ENCODE assay signal across 3 cellular contexts in genomic region chr19:50794778-50795664, GRCh38.
TF ChIP-seq lines count a peak whose summit lies in the region.

No MANE protein-coding gene starts in this region.

TF ChIP-seq in HEK293, 187 proteins besides CTCF, POLR2A, EP300 and RAD21 (continued from another document and continues in another):
- no peak for TF ChIP-seq ZSCAN18 (tag by site-specific recombination; IDR thresholded peaks at IDR 0.05)
- TF ChIP-seq KLF9 (tag by site-specific recombination; IDR thresholded peaks at IDR 0.05; ENCODE audit: low read depth), result peak; percentile 72
- peak; percentile 94 for TF ChIP-seq ZXDB (tag by site-specific recombination; IDR thresholded peaks at IDR 0.05)
- TF ChIP-seq ZFP37 (tag by site-specific recombination; IDR thresholded peaks at IDR 0.05), result peak; percentile 52; the same call in 1 of the 2 replicates
- TF ChIP-seq KLF7 (tag by site-specific recombination; IDR thresholded peaks at IDR 0.05; ENCODE audit: borderline replicate concordance), result 0 out of 2 replicates have a peak, but pooled peaks have one; percentile 19
- TF ChIP-seq ZNF398 (tag by site-specific recombination; IDR thresholded peaks at IDR 0.05), result peak; percentile 74
- TF ChIP-seq ZFHX2 (tag by site-specific recombination; conservative IDR thresholded peaks at IDR 0.05), result peak; percentile 64; the same call in 1 of the 2 replicates
- peak; percentile 15; the same call in 1 of the 2 replicates for TF ChIP-seq ZNF629 (tag by site-specific recombination; IDR thresholded peaks at IDR 0.05)
- peak; percentile 65; the same call in 1 of the 2 replicates for TF ChIP-seq BCL11A (tag by site-specific recombination; IDR thresholded peaks at IDR 0.05; ENCODE audit: low read depth)
- no peak for TF ChIP-seq ZNF19 (tag by site-specific recombination; IDR thresholded peaks at IDR 0.05; ENCODE audit: low read depth)
- 0 out of 2 replicates have a peak, but pooled peaks have one; percentile 18 for TF ChIP-seq ZSCAN23 (tag by site-specific recombination; IDR thresholded peaks at IDR 0.05)
- TF ChIP-seq ZNF423 (tag by site-specific recombination; IDR thresholded peaks at IDR 0.05), result peak; percentile 59
- TF ChIP-seq ZBTB1 (tag by site-specific recombination; IDR thresholded peaks at IDR 0.05), result no peak
- peak; percentile 72; the same call in 1 of the 2 replicates for TF ChIP-seq ZBTB10 (tag by site-specific recombination; IDR thresholded peaks at IDR 0.05)

TF ChIP-seq in SK-N-SH, 30 proteins besides CTCF, POLR2A, EP300 and RAD21 (continued from another document):
- TF ChIP-seq ZBTB33 (IDR thresholded peaks at IDR 0.05; ENCODE audit: borderline replicate concordance, low read depth), result peak; percentile 9; the same call in 1 of the 2 replicates

TF ChIP-seq in HepG2, 621 proteins besides CTCF, POLR2A, EP300 and RAD21 (continued from another document and continues in another):
- TF ChIP-seq ZNF513 (CRISPR knock-in tag; conservative IDR thresholded peaks at IDR 0.05) (no peak), TAF1 (CRISPR knock-in tag; IDR thresholded peaks at IDR 0.05) (no peak), MYPOP (CRISPR knock-in tag; IDR thresholded peaks at IDR 0.05) (no peak), RARA (CRISPR knock-in tag; IDR thresholded peaks at IDR 0.05) (no peak), ZNF441 (CRISPR knock-in tag; IDR thresholded peaks at IDR 0.05; ENCODE audit: borderline replicate concordance) (no peak), GPBP1L1 (CRISPR knock-in tag; IDR thresholded peaks at IDR 0.05) (no peak), AGO1 (IDR thresholded peaks at IDR 0.05; ENCODE audit: low read depth, low read length, poor library complexity, severe bottlenecking) (peak; percentile 99), HMGXB4 (CRISPR knock-in tag; IDR thresholded peaks at IDR 0.05; ENCODE audit: borderline replicate concordance in 1 of 2, low read depth in 1 of 2) (0 out of 4 replicates have a peak, but pooled peaks of 1 of the 2 experiments have one; percentile 21), ZXDC (CRISPR knock-in tag; IDR thresholded peaks at IDR 0.05) (no peak), ZNF768 (CRISPR knock-in tag; IDR thresholded peaks at IDR 0.05) (peak; percentile 62; the same call in 1 of the 2 replicates), RORA (CRISPR knock-in tag; IDR thresholded peaks at IDR 0.05) (no peak), ZNF749 (CRISPR knock-in tag; IDR thresholded peaks at IDR 0.05; ENCODE audit: borderline replicate concordance) (0 out of 2 replicates have a peak, but pooled peaks have one; percentile 45), ZNF639 (CRISPR knock-in tag; conservative IDR thresholded peaks at IDR 0.05) (no peak), RBM39 (IDR thresholded peaks at IDR 0.05; ENCODE audit: low read depth, low read length, poor library complexity, severe bottlenecking) (peak; percentile 54), TAF15 (IDR thresholded peaks at IDR 0.05; ENCODE audit: low read depth, low read length, poor library complexity, severe bottlenecking) (peak; percentile 99), XRCC5 (optimal IDR thresholded peaks at IDR 0.05; ENCODE audit: low read length) (peak; percentile 21), GRHL1 (CRISPR knock-in tag; conservative IDR thresholded peaks at IDR 0.05) (no peak), ZNF232 (CRISPR knock-in tag; IDR thresholded peaks at IDR 0.05; ENCODE audit: borderline replicate concordance) (no peak), ZNF761 (CRISPR knock-in tag; conservative IDR thresholded peaks at IDR 0.05) (peak; percentile 17; the same call in 1 of the 2 replicates), ZBTB2 (CRISPR knock-in tag; IDR thresholded peaks at IDR 0.05; ENCODE audit: low read depth) (peak; percentile 36; the same call in 1 of the 2 replicates), YY1 (IDR thresholded peaks at IDR 0.05; ENCODE audit: insufficient read depth, insufficient replicate concordance, low read depth, low read length) (peak; percentile 36), TOE1 (CRISPR knock-in tag; IDR thresholded peaks at IDR 0.05) (no peak), ZC3H4 (CRISPR knock-in tag; IDR thresholded peaks at IDR 0.05; ENCODE audit: borderline replicate concordance) (peak; percentile 33; the same call in 1 of the 2 replicates), ZNF276 (CRISPR knock-in tag; IDR thresholded peaks at IDR 0.05; ENCODE audit: low read depth) (no peak), PRMT3 (CRISPR knock-in tag; IDR thresholded peaks at IDR 0.05; ENCODE audit: borderline replicate concordance, low read depth) (peak; percentile 34; the same call in 1 of the 2 replicates), RBM22 (optimal IDR thresholded peaks at IDR 0.05; ENCODE audit: low read length) (peak; percentile 95), ATM (IDR thresholded peaks at IDR 0.05; ENCODE audit: borderline replicate concordance) (no peak), ZNF557 (CRISPR knock-in tag; IDR thresholded peaks at IDR 0.05) (no peak), KDM6A (CRISPR knock-in tag; IDR thresholded peaks at IDR 0.05; ENCODE audit: low read depth) (no peak), ZNF382 (CRISPR knock-in tag; IDR thresholded peaks at IDR 0.05; ENCODE audit: borderline replicate concordance) (no peak), SMARCC2 (IDR thresholded peaks at IDR 0.05) (no peak), ZNF547 (CRISPR knock-in tag; IDR thresholded peaks at IDR 0.05) (no peak), POGK (CRISPR knock-in tag; conservative IDR thresholded peaks at IDR 0.05) (0 out of 2 replicates have a peak, but pooled peaks have one; percentile 26), ZNF530 (CRISPR knock-in tag; IDR thresholded peaks at IDR 0.05; ENCODE audit: low read depth) (no peak), SRSF1 (optimal IDR thresholded peaks at IDR 0.05; ENCODE audit: low read depth, low read length) (peak; percentile 55)
